1 cellular context compared by ENCODE assay signal in genomic region chr1:109959974-109960744, GRCh38.
TF ChIP-seq lines count a peak whose summit lies in the region.

No MANE protein-coding gene starts in this region.

TF ChIP-seq in HepG2, 621 proteins besides CTCF, POLR2A, EP300 and RAD21 (continued from another document and continues in another):
- TF ChIP-seq ZHX1 (CRISPR knock-in tag; IDR thresholded peaks at IDR 0.05; ENCODE audit: low read depth) (no peak; the same call in 1 of the 2 replicates), ARNTL (CRISPR knock-in tag; IDR thresholded peaks at IDR 0.05) (peak; percentile 59; the same call in 1 of the 2 replicates), TCF7L2 (IDR thresholded peaks at IDR 0.05; ENCODE audit: low read depth, low read length) (no peak), RCOR2 (CRISPR knock-in tag; IDR thresholded peaks at IDR 0.05) (peak; percentile 54), AHDC1 (CRISPR knock-in tag; IDR thresholded peaks at IDR 0.05; ENCODE audit: borderline replicate concordance) (peak; percentile 85; the same call in 1 of the 2 replicates), ARID4A (CRISPR knock-in tag; IDR thresholded peaks at IDR 0.05; ENCODE audit: borderline replicate concordance) (peak; percentile 24; the same call in 1 of the 2 replicates), ZNF609 (CRISPR knock-in tag; IDR thresholded peaks at IDR 0.05; ENCODE audit: borderline replicate concordance) (peak; percentile 87; the same call in 1 of the 2 replicates), XRCC5 (optimal IDR thresholded peaks at IDR 0.05; ENCODE audit: low read length) (no peak), ZBTB20 (CRISPR knock-in tag; IDR thresholded peaks at IDR 0.05; ENCODE audit: borderline replicate concordance, low read depth) (peak; percentile 90), HNF4A (CRISPR knock-in tag; IDR thresholded peaks at IDR 0.05) (peak; percentile 83), NCOA2 (CRISPR knock-in tag; IDR thresholded peaks at IDR 0.05) (peak; percentile 89), YEATS4 (CRISPR knock-in tag; IDR thresholded peaks at IDR 0.05; ENCODE audit: borderline replicate concordance) (peak; percentile 65), ZFX (CRISPR knock-in tag; IDR thresholded peaks at IDR 0.05; ENCODE audit: low read depth) (peak; percentile 61), ASH2L (IDR thresholded peaks at IDR 0.05; ENCODE audit: insufficient read length, low read depth, low read length) (peak; percentile 92), CHD4 (IDR thresholded peaks at IDR 0.05; ENCODE audit: borderline replicate concordance, low read length) (peak; percentile 92; the same call in 1 of the 2 replicates), TOE1 (CRISPR knock-in tag; IDR thresholded peaks at IDR 0.05) (peak; percentile 9; the same call in 1 of the 2 replicates), ZNF614 (CRISPR knock-in tag; IDR thresholded peaks at IDR 0.05; ENCODE audit: borderline replicate concordance) (peak; percentile 50; the same call in 1 of the 2 replicates), RARA (CRISPR knock-in tag; IDR thresholded peaks at IDR 0.05) (peak; percentile 88), E2F1 (CRISPR knock-in tag; IDR thresholded peaks at IDR 0.05) (0 out of 2 replicates have a peak, but pooled peaks have one; percentile 30), TBX3 (IDR thresholded peaks at IDR 0.05; ENCODE audit: borderline replicate concordance) (peak; percentile 60; the same call in 1 of the 2 replicates), SOX5 (CRISPR knock-in tag; IDR thresholded peaks at IDR 0.05; ENCODE audit: borderline replicate concordance) (peak; percentile 76; the same call in 1 of the 2 replicates), TEAD3 (CRISPR knock-in tag; optimal IDR thresholded peaks at IDR 0.05; ENCODE audit: borderline replicate concordance) (peak; percentile 99), NBN (conservative IDR thresholded peaks at IDR 0.05) (no peak), BATF2 (CRISPR knock-in tag; IDR thresholded peaks at IDR 0.05) (no peak), ZNF569 (CRISPR knock-in tag; IDR thresholded peaks at IDR 0.05; ENCODE audit: borderline replicate concordance) (no peak), ATF7-NPFF (CRISPR knock-in tag; IDR thresholded peaks at IDR 0.05; ENCODE audit: low read depth) (no peak), ZFY (CRISPR knock-in tag; IDR thresholded peaks at IDR 0.05) (peak; percentile 22; the same call in 1 of the 2 replicates), HNRNPLL (IDR thresholded peaks at IDR 0.05; ENCODE audit: low read depth, low read length, poor library complexity, severe bottlenecking) (no peak), ZNF879 (CRISPR knock-in tag; IDR thresholded peaks at IDR 0.05) (no peak), ZNF101 (CRISPR knock-in tag; IDR thresholded peaks at IDR 0.05; ENCODE audit: borderline replicate concordance, low read depth) (no peak), SOX6 (IDR thresholded peaks at IDR 0.05) (no peak), SOX6 (CRISPR knock-in tag; IDR thresholded peaks at IDR 0.05) (peak; percentile 89), POGK (CRISPR knock-in tag; conservative IDR thresholded peaks at IDR 0.05) (0 out of 2 replicates have a peak, but pooled peaks have one; percentile 21), ZNF772 (CRISPR knock-in tag; IDR thresholded peaks at IDR 0.05) (0 out of 2 replicates have a peak, but pooled peaks have one; percentile 55), ZFAT (CRISPR knock-in tag; conservative IDR thresholded peaks at IDR 0.05) (0 out of 2 replicates have a peak, but pooled peaks have one; percentile 42), KAT2B (IDR thresholded peaks at IDR 0.05; ENCODE audit: borderline replicate concordance, low read depth, low read length) (no peak), ZNF432 (CRISPR knock-in tag; IDR thresholded peaks at IDR 0.05; ENCODE audit: borderline replicate concordance) (no peak), ZNF264 (CRISPR knock-in tag; IDR thresholded peaks at IDR 0.05) (0 out of 2 replicates have a peak, but pooled peaks have one; percentile 59), ZNF557 (CRISPR knock-in tag; IDR thresholded peaks at IDR 0.05) (no peak)
